36 cellular contexts compared by ENCODE assay signal in genomic region chr2:95001701-95002100, GRCh38. TPM values are rescaled to one million over a fixed set of nuclear protein-coding genes. Genes with fewer than 3 reads are reported as not detected.
"Had no signal": no experiment of that assay in that cellular context is flagged by ENCODE, and none has a peak within 500 bp of the region (broad histone marks: within the 10 kb centered on the region; RNA-seq: fewer than 3 reads in every experiment).

No MANE protein-coding gene starts in this region.

- H3K9me3 ChIP-seq: MG63, Peyer's patch had no signal

- ATAC-seq: activated naive CD4-positive, alpha-beta T cell treated with anti-CD3 and anti-CD28 coated beads, Interleukin-2, amount 50 U/mL, for 72 hours; activated T-cell treated with anti-CD3 and anti-CD28 coated beads, Interleukin-2, amount 50 U/mL, for 72 hours; activated T-helper 17 cell treated with anti-CD3 and anti-CD28 coated beads, Interleukin-2, amount 50 U/mL, for 72 hours; PC-3 had no signal

- DNase-seq: activated B cell treated with CpG ODN at 0.5 μM for 24 hours; activated CD4-positive, alpha-beta memory T cell treated with anti-CD3 and anti-CD28 coated beads for 36 hours; activated CD4-positive, alpha-beta T cell treated with anti-CD3 and anti-CD28 coated beads for 4 hours; activated CD4-positive, alpha-beta T cell treated with anti-CD3 and anti-CD28 coated beads, Interleukin-2, amount 50 U/mL, for 1 hour; activated CD4-positive, CD25-positive, alpha-beta regulatory T cell treated with anti-CD3 and anti-CD28 coated beads, Interleukin-2, amount 50 U/mL, for 72 hours; activated CD8-positive, alpha-beta memory T cell treated with anti-CD3 and anti-CD28 coated beads, Interleukin-2, amount 50 U/mL, for 4 hours; activated gamma-delta T cell treated with Interleukin-2 at 50 U/mL for 16 hours; activated naive CD4-positive, alpha-beta T cell treated with anti-CD3 and anti-CD28 coated beads for 36 hours; activated T-cell treated with anti-CD3 and anti-CD28 coated beads, Interleukin-2, amount 50 U/mL, for 1 hour; activated T-cell treated with anti-CD3 and anti-CD28 coated beads, Interleukin-2, amount 50 U/mL, for 72 hours; anterior cingulate cortex; central memory CD4-positive, alpha-beta T cell; Kasumi-1; KG1; MG63; NCI-H1048; NCI-H1105 treated with DMSO at 0.1 percent for 48 hours; NCI-H1436; NCI-H1694; NCI-H1930; NCI-H2081 treated with DMSO at 0.1 percent for 48 hours; NCI-H226; NCI-H446 treated with DMSO at 0.1 percent for 48 hours; NCI-H524; NK-92 treated with Interleukin-12 subunit alpha and Interleukin-12 subunit beta, amount 100 ng/mL, for 24 hours; PC-3; Right ventricle myocardium superior; SW 1271; T-helper 1 cell; T-helper 2 cell; T-helper 9 cell had no signal

- H3K36me3 ChIP-seq: MG63, Peyer's patch had no signal

- H3K4me1 ChIP-seq: Peyer's patch had no signal

- FAIRE-seq: bronchial epithelial cell had no signal

- H3K4me3 ChIP-seq: MG63, Peyer's patch had no signal

RNA-seq across cellular contexts. Expression of gene MAL, which starts 23.8 kb away (rescaled TPM):
- total RNA-seq: activated B cell treated with CpG ODN at 0.5 μM for 24 hours, chondrocyte had no signal
